Comparison of ENCODE assay signal across 12 cellular contexts in the genomic region with DNA sequence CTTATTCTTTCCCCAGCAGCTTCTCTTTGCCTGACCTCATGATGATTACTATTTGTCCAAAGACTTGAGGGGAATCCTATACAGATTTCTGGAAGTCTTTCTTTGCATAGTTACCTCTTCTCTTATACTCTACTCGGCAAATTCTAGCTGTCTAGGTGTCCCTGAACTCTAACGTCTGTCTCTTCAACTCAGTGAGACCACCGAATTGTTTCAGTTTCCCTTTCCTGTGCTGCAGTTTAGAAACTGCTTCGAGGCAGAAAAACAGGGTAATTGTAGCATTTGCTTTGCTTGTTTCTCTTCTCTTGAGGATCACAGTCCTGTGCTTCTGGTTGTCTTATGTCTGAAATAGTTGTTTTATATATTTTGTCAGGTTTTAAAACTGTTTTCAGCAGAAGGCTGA. TPM values are rescaled to one million over a fixed set of nuclear protein-coding genes. Genes with fewer than 3 reads are reported as not detected.
DNase-seq lines count a peak whose midpoint lies in the region; ATAC-seq, FAIRE-seq and TF ChIP-seq lines count a peak whose summit lies in the region.
"Had no signal": no experiment of that assay in that cellular context is flagged by ENCODE, and none has a peak within 500 bp of the region (broad histone marks: within the 10 kb centered on the region; RNA-seq: fewer than 3 reads in every experiment).

No MANE protein-coding gene starts in this region.

- TF ChIP-seq CTCF in endothelial cell (IDR thresholded peaks at IDR 0.05; ENCODE audit: unreplicated experiment) = no peak

- H3K36me3 Mint-ChIP-seq in endothelial cell (ENCODE audit: low read depth, unreplicated experiment) = no peaks in the 10 kb centered on the region
- H3K36me3 Mint-ChIP-seq: T-cell had no signal

- peaks cover 23% of the 10 kb centered on the region for H3K4me1 ChIP-seq in skeletal muscle satellite cell (ENCODE audit: control insufficient read depth, insufficient read depth, low read length)

- H3K4me2 ChIP-seq in skeletal muscle satellite cell (ENCODE audit: low read length) = peak overlapping the region; percentile 37

- H3K9me3 Mint-ChIP-seq in endothelial cell (ENCODE audit: unreplicated experiment) = no peaks in the 10 kb centered on the region

- DNase-seq in H54 (ENCODE audit: insufficient read length, low spot score) = no peak
- DNase-seq in DMS53 treated with DMSO at 0.1 percent for 48 hours (lab: John Stamatoyannopoulos, UW; ENCODE audit: unreplicated experiment) = no peak
- DNase-seq in endothelial cell (ENCODE audit: low spot score) = no peak
- no peak for DNase-seq in G401 (ENCODE audit: low spot score)
- DNase-seq: activated CD8-positive, alpha-beta memory T cell treated with anti-CD3 and anti-CD28 coated beads, Interleukin-2, amount 50 U/mL, for 4 hours; EL; hippocampal formation; T-cell had no signal

- TF ChIP-seq POLR2A in H54 (IDR thresholded peaks at IDR 0.05; ENCODE audit: low read depth, low read length) = no peak

- no peaks in the 10 kb centered on the region for H3K36me3 ChIP-seq in skeletal muscle satellite cell (ENCODE audit: insufficient read depth, low read length)

- in situ Hi-C loops in G401 (cut with HindIII; ENCODE audit: low sequenced_read_pairs) = no loop called here

- H3K4me3 ChIP-seq in skeletal muscle satellite cell (ENCODE audit: low read length) = no peak overlapping the region

- H3K27ac Mint-ChIP-seq in endothelial cell (ENCODE audit: unreplicated experiment) = no peak overlapping the region
- H3K27ac Mint-ChIP-seq: T-cell had no signal

- H3K9ac ChIP-seq in skeletal muscle satellite cell (ENCODE audit: low read depth, low read length) = no peak overlapping the region

- H3K9me3 ChIP-seq in skeletal muscle satellite cell (replicated peaks; ENCODE audit: low read length) = no peaks in the 10 kb centered on the region

- ATAC-seq in GM19023 (IDR thresholded peaks at IDR 0.05; ENCODE audit: unreplicated experiment) (peak; percentile 91), HG03432 (IDR thresholded peaks at IDR 0.05; ENCODE audit: unreplicated experiment) (peak; percentile 91)
- ATAC-seq: T-cell had no signal

- no peak overlapping the region for H3K4me3 Mint-ChIP-seq in endothelial cell (ENCODE audit: unreplicated experiment)
- H3K4me3 Mint-ChIP-seq: T-cell had no signal

- peak; percentile 20 for FAIRE-seq in H54 (lab: Jason Lieb, UNC)

- no peaks in the 10 kb centered on the region for H3K27me3 Mint-ChIP-seq in endothelial cell (ENCODE audit: unreplicated experiment)

- peaks cover 9% of the 10 kb centered on the region for H3K4me1 Mint-ChIP-seq in endothelial cell (ENCODE audit: unreplicated experiment)
- H3K4me1 Mint-ChIP-seq: T-cell had no signal

- H3K27me3 ChIP-seq in skeletal muscle satellite cell (ENCODE audit: control insufficient read depth, insufficient read depth, low read length) = no peaks in the 10 kb centered on the region

RNA-seq across cellular contexts. Expression of a gene that starts 14.8 kb away (rescaled TPM):
- total RNA-seq in skeletal muscle satellite cell (2012; rRNA removed) = 0.25 and 0.66 TPM in 2 replicates
- 1.3 TPM for total RNA-seq in endothelial cell (ENCODE audit: unreplicated experiment)
- total RNA-seq in G401 (2014; rRNA removed; shearing (Covaris generic)) = not detected in 2 replicates
- total RNA-seq: HT1080 had no signal

RNA-seq across cellular contexts. Expression of a gene that starts 55.2 kb away (rescaled TPM):
- not detected in 2 replicates for total RNA-seq in skeletal muscle satellite cell (2012; rRNA removed)
- total RNA-seq in endothelial cell (ENCODE audit: unreplicated experiment) = not detected
- total RNA-seq in G401 (2014; rRNA removed; shearing (Covaris generic)) = not detected in 2 replicates
- total RNA-seq: HT1080, T-cell had no signal
